20 cellular contexts compared by ENCODE assay signal in genomic region chr5:56522169-56522568, GRCh38.
DNase-seq lines count a peak whose midpoint lies in the region; ATAC-seq, FAIRE-seq and TF ChIP-seq lines count a peak whose summit lies in the region.
"Had no signal": no experiment of that assay in that cellular context is flagged by ENCODE, and none has a peak within 500 bp of the region (broad histone marks: within the 10 kb centered on the region; RNA-seq: fewer than 3 reads in every experiment).

No MANE protein-coding gene starts in this region.

- TF ChIP-seq POLR2A in IMR-90 (IDR thresholded peaks at IDR 0.05; ENCODE audit: low read depth, low read length) (no peak), H1 (IDR thresholded peaks at IDR 0.05; ENCODE audit: control extremely low read depth in 1 of 2, low read depth in 2 of 2, low read length in 2 of 2) (no peak)

- H4K8ac ChIP-seq in IMR-90 (ENCODE audit: low read depth in 2 of 2, low read length in 2 of 2) (no peak overlapping the region), H1 (ENCODE audit: extremely low read depth, insufficient read depth, low read length) (no peak overlapping the region)

- CTCF ChIA-PET in IMR-90 (lab: Yijun Ruan, JAX), result interaction anchor here (0.7 kb wide), 1 partner anchor 44 kb away, joined by 3 read pairs; no protein-coding TSS in a partner anchor
- CTCF ChIA-PET in H1 (lab: Charles Lee; ENCODE audit: partially characterized antibody), result no interaction called here

- DNase-seq in IMR-90 (no peak), NCI-H69 (lab: John Stamatoyannopoulos, UW) (peak; percentile 60), H1 (ENCODE audit: low read depth in 1 of 2, low spot score in 2 of 2) (no peak)
- DNase-seq: AML-193; Caco-2; CD4-positive, alpha-beta T cell; DMS153; DMS79; GDM1 had no signal

- H3K14ac ChIP-seq in IMR-90 (replicated peaks; ENCODE audit: low read depth, low read length), result no peak overlapping the region
- H3K14ac ChIP-seq in H1 (ENCODE audit: insufficient read length), result no peak overlapping the region

- H3K9me1 ChIP-seq in IMR-90 (ENCODE audit: insufficient read depth, low read length), result no peaks in the 10 kb centered on the region

- TF ChIP-seq EP300 in H1 (IDR thresholded peaks at IDR 0.05; ENCODE audit: borderline replicate concordance in 1 of 2, low read depth in 2 of 2, low read length in 2 of 2), result no peak

- H2AFZ ChIP-seq in IMR-90 (replicated peaks; ENCODE audit: low read length, poor library complexity), result no peak overlapping the region
- H2AFZ ChIP-seq in H1 (ENCODE audit: low read length), result peak overlapping the region; percentile 19; the same call in 1 of the 2 replicates

- H2BK12ac ChIP-seq in H1 (ENCODE audit: low read depth, low read length), result no peak overlapping the region

- no peak overlapping the region for H3K18ac ChIP-seq in IMR-90 (ENCODE audit: low read depth, low read length)
- H3K18ac ChIP-seq in H1 (ENCODE audit: extremely low read depth, low read length), result no peak overlapping the region

- no peaks in the 10 kb centered on the region for H3K79me2 ChIP-seq in H1 (ENCODE audit: control insufficient read depth in 1 of 2, insufficient read depth in 2 of 2, low read length in 2 of 2)

- no peak overlapping the region for H2BK20ac ChIP-seq in IMR-90 (ENCODE audit: low read depth, low read length)
- H2BK20ac ChIP-seq in H1 (ENCODE audit: low read length), result no peak overlapping the region

- H3K23ac ChIP-seq in IMR-90 (ENCODE audit: low read depth, low read length), result no peak overlapping the region
- H3K23ac ChIP-seq in H1 (ENCODE audit: insufficient read length), result no peak overlapping the region

- no peak overlapping the region for H4K5ac ChIP-seq in IMR-90 (ENCODE audit: low read depth, low read length)
- no peak overlapping the region for H4K5ac ChIP-seq in H1 (ENCODE audit: insufficient read length, low read depth, low read length)

- intact Hi-C loops in IMR-90 (cut with micrococcal nuclease), result no loop called here

- H3K4ac ChIP-seq in IMR-90 (ENCODE audit: low read depth, low read length) (no peak overlapping the region), H1 (replicated peaks; ENCODE audit: insufficient read length, low read depth, low read length) (no peak overlapping the region)

- in situ Hi-C loops in IMR-90 (cut with MboI; ENCODE audit: low sequenced_read_pairs), result no loop called here

- H3K9ac ChIP-seq in IMR-90 (ENCODE audit: low read depth, low read length) (no peak overlapping the region), H1 (replicated peaks in 1 of 4; ENCODE audit: extremely low read depth in 1 of 4, low read depth in 3 of 4, low read length in 3 of 4) (no peak overlapping the region), subcutaneous abdominal adipose tissue (ENCODE audit: low read length in 5 of 5) (no peak overlapping the region)

- no TSS peak for BruUV-seq in IMR-90 (replicated peaks; lab: Mats Ljungman, UMichigan)

- H3K4me3 ChIP-seq in IMR-90 (ENCODE audit: insufficient read depth, low read depth, low read length) (no peak overlapping the region), H1 (ENCODE audit: extremely low read depth in 1 of 4, insufficient read depth in 2 of 4, low read depth in 3 of 4, low read length in 4 of 4) (no peak overlapping the region), subcutaneous abdominal adipose tissue (ENCODE audit: low read depth in 1 of 5, low read length in 5 of 5) (no peak overlapping the region)
- H3K4me3 ChIP-seq: HAP-1 had no signal

- H2BK120ac ChIP-seq in IMR-90 (ENCODE audit: low read depth, low read length) (no peak overlapping the region), H1 (replicated peaks; ENCODE audit: low read depth, low read length) (no peak overlapping the region)

- H3K36me3 ChIP-seq in IMR-90 (ENCODE audit: control insufficient read depth, insufficient read depth, low read length) (no peaks in the 10 kb centered on the region), H1 (ENCODE audit: control insufficient read depth in 2 of 4, insufficient read depth in 4 of 4, low read length in 3 of 4) (no peaks in the 10 kb centered on the region), subcutaneous abdominal adipose tissue (ENCODE audit: control insufficient read depth in 5 of 5, insufficient read depth in 5 of 5, low read length in 5 of 5) (no peaks in the 10 kb centered on the region)
- H3K36me3 ChIP-seq: HAP-1 had no signal

- no peak overlapping the region for H2AK5ac ChIP-seq in IMR-90 (ENCODE audit: low read depth, low read length)
- H2AK5ac ChIP-seq in H1 (ENCODE audit: low read depth, low read length), result no peak overlapping the region

- no peak overlapping the region for H3K56ac ChIP-seq in IMR-90 (ENCODE audit: extremely low read depth, insufficient read depth, low read length)
- no peak overlapping the region for H3K56ac ChIP-seq in H1 (replicated peaks; ENCODE audit: insufficient read length, low read depth, low read length)

- H3K4me2 ChIP-seq in IMR-90 (ENCODE audit: low read depth, low read length), result no peak overlapping the region
- H3K4me2 ChIP-seq in H1 (ENCODE audit: insufficient read depth in 1 of 2, low read depth in 2 of 2, low read length in 2 of 2), result no peak overlapping the region

- H3K23me2 ChIP-seq in H1 (ENCODE audit: low read depth, low read length), result no peaks in the 10 kb centered on the region

- TF ChIP-seq RAD21 in IMR-90 (IDR thresholded peaks at IDR 0.05; ENCODE audit: low read length) (no peak), H1 (IDR thresholded peaks at IDR 0.05 in 1 of 2, conservative IDR thresholded peaks at IDR 0.05 in 1 of 2; ENCODE audit: low read depth in 2 of 2, low read length in 2 of 2) (no peak)

- H4K20me1 ChIP-seq in IMR-90 (ENCODE audit: insufficient read depth, low read length) (no peaks in the 10 kb centered on the region), H1 (replicated peaks in 1 of 2; ENCODE audit: control insufficient read depth in 1 of 2, insufficient read depth in 2 of 2, low read length in 2 of 2) (no peaks in the 10 kb centered on the region)

- H3K9me3 ChIP-seq in IMR-90 (ENCODE audit: control insufficient read depth, insufficient read depth, low read length) (no peaks in the 10 kb centered on the region), H1 (ENCODE audit: insufficient read depth in 2 of 2, low read depth in 1 of 2, low read length in 1 of 2) (no peaks in the 10 kb centered on the region), subcutaneous abdominal adipose tissue (ENCODE audit: control insufficient read depth in 5 of 5, low read length in 5 of 5) (no peaks in the 10 kb centered on the region)
- H3K9me3 ChIP-seq: Caco-2, HAP-1 had no signal

- H3K27me3 ChIP-seq in IMR-90 (ENCODE audit: control insufficient read depth, insufficient read depth, low read length) (peaks cover 10% of the 10 kb centered on the region), H1 (replicated peaks in 1 of 4; ENCODE audit: control insufficient read depth in 3 of 4, extremely low read depth in 1 of 4, insufficient read depth in 3 of 4, low read length in 3 of 4) (no peaks in the 10 kb centered on the region), subcutaneous abdominal adipose tissue (ENCODE audit: control insufficient read depth in 5 of 5, insufficient read depth in 4 of 5, low read length in 5 of 5) (no peaks in the 10 kb centered on the region)

- H3K79me1 ChIP-seq in IMR-90 (ENCODE audit: low read depth in 1 of 2, low read length in 2 of 2) (no peaks in the 10 kb centered on the region), H1 (ENCODE audit: low read depth, low read length) (no peaks in the 10 kb centered on the region)

- peaks cover 2% of the 10 kb centered on the region; the same call in 1 of the 2 replicates for H3K4me1 ChIP-seq in IMR-90 (ENCODE audit: control insufficient read depth, insufficient read depth, low read length)
- no peaks in the 10 kb centered on the region; a peak in 1 of 7 replicates for H3K4me1 ChIP-seq in H1 (replicated peaks in 1 of 4; ENCODE audit: control insufficient read depth in 3 of 4, insufficient read depth in 4 of 4, low read length in 3 of 4)
- H3K4me1 ChIP-seq in subcutaneous abdominal adipose tissue (ENCODE audit: control insufficient read depth in 5 of 5, insufficient read depth in 5 of 5, low read length in 5 of 5), result peaks cover 9 to 49% (median 35%) of the 10 kb centered on the region in 5 donors
- H3K4me1 ChIP-seq: HAP-1 had no signal

- no peak for FAIRE-seq in H1 (lab: Jason Lieb, UNC)
- FAIRE-seq: A204.1, D721Med, GM12892, GM18507 had no signal

- H4K91ac ChIP-seq in IMR-90 (ENCODE audit: insufficient read depth, low read depth, low read length) (no peak overlapping the region), H1 (replicated peaks; ENCODE audit: insufficient read length, low read length) (no peak overlapping the region)

- H3K27ac ChIP-seq in IMR-90 (ENCODE audit: insufficient read depth, low read length) (no peak overlapping the region), H1 (ENCODE audit: low read depth, low read length) (no peak overlapping the region), subcutaneous abdominal adipose tissue (ENCODE audit: low read depth, low read length) (peak overlapping the region; percentile 67)
- H3K27ac ChIP-seq: C4-2B, HL-60 had no signal

- ATAC-seq in IMR-90 (ENCODE audit: low read depth) (no peak), HG02885 (IDR thresholded peaks at IDR 0.05; ENCODE audit: poor library complexity, unreplicated experiment) (no peak), HG03135 (IDR thresholded peaks at IDR 0.05; ENCODE audit: unreplicated experiment) (no peak), GM18858 (IDR thresholded peaks at IDR 0.05; ENCODE audit: unreplicated experiment) (no peak)

- H2BK15ac ChIP-seq in IMR-90 (ENCODE audit: low read depth, low read length) (no peak overlapping the region), H1 (ENCODE audit: low read length) (no peak overlapping the region)

- POLR2A ChIA-PET in IMR-90 (lab: Charles Lee; ENCODE audit: unreplicated experiment), result no interaction called here
- POLR2A ChIA-PET in H1 (lab: Charles Lee; ENCODE audit: partially characterized antibody), result no interaction called here

- dilution Hi-C loops in IMR-90 (cut with HindIII; ENCODE audit: low sequenced_read_pairs, unreplicated experiment), result no loop called here

- WGBS in IMR-90 (ENCODE audit: extremely low coverage in 2 of 2, insufficient read length in 1 of 2), 2 experiments, result no CpG with 5 or more reads among the region's 5 CpGs
- 81% methylated on average over 5 of the region's 5 CpGs; no CpG with 5 or more reads in 1 of the 2 experiments for WGBS in H1 (ENCODE audit: extremely low coverage in 1 of 2, insufficient coverage in 1 of 2, insufficient read length in 1 of 2, insufficient replicate concordance in 2 of 2, low coverage in 1 of 2, low lambda C conversion rate in 2 of 2, missing lambda C conversion rate in 1 of 2), 2 experiments

- TF ChIP-seq CTCF in IMR-90 (conservative IDR thresholded peaks at IDR 0.05; ENCODE audit: low read depth, low read length) (no peak), H1 (IDR thresholded peaks at IDR 0.05; ENCODE audit: control extremely low read depth in 1 of 3, insufficient read depth in 1 of 3, low read depth in 1 of 3, low read length in 3 of 3) (no peak)

- H2AK9ac ChIP-seq in IMR-90 (replicated peaks; ENCODE audit: low read depth, low read length, poor library complexity), result no peak overlapping the region

- H2BK5ac ChIP-seq in IMR-90 (ENCODE audit: low read depth, low read length, poor library complexity, severe bottlenecking), result no peak overlapping the region
- no peak overlapping the region for H2BK5ac ChIP-seq in H1 (ENCODE audit: low read depth, low read length)

TF ChIP-seq in IMR-90, 13 proteins besides CTCF, POLR2A, EP300 and RAD21 (continues in another document):
- TF ChIP-seq MAFK (IDR thresholded peaks at IDR 0.05; ENCODE audit: low read depth, low read length), result no peak

TF ChIP-seq in H1, 55 proteins besides CTCF, POLR2A, EP300 and RAD21 (continues in another document):
- no peak for TF ChIP-seq YY1 (IDR thresholded peaks at IDR 0.05; ENCODE audit: low read depth, low read length)
